In genomic region chr11:8285796-8286195, GRCh38 we compare ENCODE assay signal across 28 cellular contexts. TPM values are rescaled to one million over a fixed set of nuclear protein-coding genes. Genes with fewer than 3 reads are reported as not detected.
"Had no signal": no experiment of that assay in that cellular context is flagged by ENCODE, and none has a peak within 500 bp of the region (broad histone marks: within the 10 kb centered on the region; RNA-seq: fewer than 3 reads in every experiment).

No MANE protein-coding gene starts in this region.

- H3K4me1 Mint-ChIP-seq: activated naive CD4-positive, alpha-beta T cell treated with anti-CD3 and anti-CD28 coated beads, Interleukin-2, amount 10 ng/mL, durations not matched to agents 7 days and 5 days; activated naive CD8-positive, alpha-beta T cell treated with anti-CD3 and anti-CD28 coated beads for 36 hours had no signal

- H3K36me3 ChIP-seq: brain microvascular endothelial cell, cardiac muscle cell, Peyer's patch, SJSA1 had no signal

- H3K27me3 ChIP-seq: cardiac muscle cell, Peyer's patch, SJSA1 had no signal

- H3K27ac ChIP-seq: brain microvascular endothelial cell, cardiac muscle cell, Peyer's patch, RWPE1, SJSA1 had no signal

- H3K9me3 ChIP-seq: Peyer's patch, SJSA1 had no signal

- ATAC-seq: activated CD8-positive, alpha-beta T cell treated with anti-CD3 and anti-CD28 coated beads, Interleukin-2, amount 10 ng/mL, durations not matched to agents 7 days and 5 days; K562; SK-N-SH treated with all-trans-retinoic acid at 6 μM for 48 hours; WTC11 had no signal

- DNase-seq: activated CD4-positive, alpha-beta T cell treated with anti-CD3 and anti-CD28 coated beads for 48 hours; activated CD4-positive, alpha-beta T cell treated with anti-CD3 and anti-CD28 coated beads, Interleukin-2, amount 50 U/mL, for 4 hours; activated CD4-positive, CD25-positive, alpha-beta regulatory T cell treated with anti-CD3 and anti-CD28 coated beads, Interleukin-2, amount 50 U/mL, for 72 hours; activated CD8-positive, alpha-beta T cell treated with anti-CD3 and anti-CD28 coated beads, Interleukin-2, amount 10 ng/mL, durations not matched to agents 7 days and 5 days; activated gamma-delta T cell treated with Interleukin-2 at 50 U/mL for 16 hours; activated naive CD4-positive, alpha-beta T cell treated with anti-CD3 and anti-CD28 coated beads, Interleukin-2, amount 10 ng/mL, durations not matched to agents 7 days and 5 days; activated naive CD8-positive, alpha-beta T cell treated with anti-CD3 and anti-CD28 coated beads for 36 hours; brain microvascular endothelial cell; Karpas-422; MM.1S; NCI-H1105 treated with DMSO at 0.1 percent for 48 hours; NCI-H1436 treated with DMSO at 0.1 percent for 48 hours; NCI-H187; NCI-H2081; NCI-H446; NCI-H524; Right ventricle myocardium superior; SW 1271 had no signal

- H3K36me3 Mint-ChIP-seq: activated naive CD4-positive, alpha-beta T cell treated with anti-CD3 and anti-CD28 coated beads, Interleukin-2, amount 10 ng/mL, durations not matched to agents 7 days and 5 days; activated naive CD8-positive, alpha-beta T cell treated with anti-CD3 and anti-CD28 coated beads for 36 hours; WTC11 had no signal

- H3K9me3 Mint-ChIP-seq: activated naive CD4-positive, alpha-beta T cell treated with anti-CD3 and anti-CD28 coated beads, Interleukin-2, amount 10 ng/mL, durations not matched to agents 7 days and 5 days; activated naive CD8-positive, alpha-beta T cell treated with anti-CD3 and anti-CD28 coated beads for 36 hours; activated T-helper 1 cell treated with anti-CD3 and anti-CD28 coated beads, Interleukin-12 subunit alpha, Interleukin-12 subunit beta, Interleukin-2, Interleukin-4 antibody, amounts not matched to agents 30 ng/mL and 10 ng/mL and 1 ng/mL, durations not matched to agents 14 hours and 24 hours and 36 hours; T-helper 2 cell treated with Interferon-gamma antibody and Interleukin-4, amounts not matched to agents 5 μg/mL and 100 μg/mL, for 36 hours; WTC11 had no signal

- H3K4me3 Mint-ChIP-seq: activated CD8-positive, alpha-beta T cell treated with anti-CD3 and anti-CD28 coated beads, Interleukin-2, amount 10 ng/mL, durations not matched to agents 7 days and 5 days; activated naive CD4-positive, alpha-beta T cell treated with anti-CD3 and anti-CD28 coated beads, Interleukin-2, amount 10 ng/mL, durations not matched to agents 7 days and 5 days; activated naive CD8-positive, alpha-beta T cell treated with anti-CD3 and anti-CD28 coated beads for 36 hours; activated T-helper 1 cell treated with anti-CD3 and anti-CD28 coated beads, Interleukin-12 subunit alpha, Interleukin-12 subunit beta, Interleukin-2, Interleukin-4 antibody, amounts not matched to agents 30 ng/mL and 10 ng/mL and 1 ng/mL, durations not matched to agents 14 hours and 24 hours and 36 hours; T-helper 2 cell treated with Interferon-gamma antibody and Interleukin-4, amounts not matched to agents 5 μg/mL and 100 μg/mL, for 36 hours; WTC11 had no signal

- H3K4me3 ChIP-seq: cardiac muscle cell, K562, Peyer's patch, SJSA1 had no signal

- H3K27ac Mint-ChIP-seq: activated CD8-positive, alpha-beta T cell treated with anti-CD3 and anti-CD28 coated beads, Interleukin-2, amount 10 ng/mL, durations not matched to agents 7 days and 5 days; activated naive CD4-positive, alpha-beta T cell treated with anti-CD3 and anti-CD28 coated beads, Interleukin-2, amount 10 ng/mL, durations not matched to agents 7 days and 5 days; activated naive CD8-positive, alpha-beta T cell treated with anti-CD3 and anti-CD28 coated beads for 36 hours; activated T-helper 1 cell treated with anti-CD3 and anti-CD28 coated beads, Interleukin-12 subunit alpha, Interleukin-12 subunit beta, Interleukin-2, Interleukin-4 antibody, amounts not matched to agents 30 ng/mL and 10 ng/mL and 1 ng/mL, durations not matched to agents 14 hours and 24 hours and 36 hours; T-helper 2 cell treated with Interferon-gamma antibody and Interleukin-4, amounts not matched to agents 5 μg/mL and 100 μg/mL, for 36 hours; WTC11 had no signal

- H3K4me1 ChIP-seq: Peyer's patch, SJSA1 had no signal

RNA-seq across cellular contexts. Expression of gene LMO1, which starts 22.1 kb away (rescaled TPM):
- total RNA-seq: activated CD8-positive, alpha-beta T cell treated with anti-CD3 and anti-CD28 coated beads, Interleukin-2, amount 10 ng/mL, durations not matched to agents 7 days and 5 days; activated naive CD8-positive, alpha-beta T cell treated with anti-CD3 and anti-CD28 coated beads for 36 hours; activated T-helper 1 cell treated with anti-CD3 and anti-CD28 coated beads, Interleukin-12 subunit alpha, Interleukin-12 subunit beta, Interleukin-2, Interleukin-4 antibody, amounts not matched to agents 30 ng/mL and 10 ng/mL and 1 ng/mL, durations not matched to agents 14 hours and 24 hours and 36 hours; K562; Peyer's patch; SJSA1; T-helper 1 cell treated with Interleukin-12 subunit alpha and Interleukin-12 subunit beta and Interleukin-4 antibody, amounts not matched to agents 30 ng/mL and 1 ng/mL, for 36 hours had no signal
- polyA plus RNA-seq: K562 had no signal
